ENCODE assay signal across 16 cellular contexts in genomic region chr20:37726321-37726720, GRCh38. TPM values are rescaled to one million over a fixed set of nuclear protein-coding genes. Genes with fewer than 3 reads are reported as not detected.
DNase-seq lines count a peak whose midpoint lies in the region; ATAC-seq and TF ChIP-seq lines count a peak whose summit lies in the region.
"Had no signal": no experiment of that assay in that cellular context is flagged by ENCODE, and none has a peak within 500 bp of the region (broad histone marks: within the 10 kb centered on the region; RNA-seq: fewer than 3 reads in every experiment).

No MANE protein-coding gene starts in this region.

- no peaks in the 10 kb centered on the region for H3K27me3 ChIP-seq in CD4-positive, alpha-beta T cell (ENCODE audit: control insufficient read depth, insufficient read depth, low read length)
- H3K27me3 ChIP-seq: BE2C, MG63 had no signal

- no peak overlapping the region for H3K4me3 ChIP-seq in HEK293 (ENCODE audit: low read depth, low read length)
- H3K4me3 ChIP-seq: MG63 had no signal

- no peaks in the 10 kb centered on the region for H3K36me3 ChIP-seq in HEK293 (ENCODE audit: control insufficient read depth in 2 of 2, insufficient read depth in 1 of 2, low read length in 2 of 2)
- H3K36me3 ChIP-seq: BE2C had no signal

- no peak for DNase-seq in CD4-positive, alpha-beta T cell
- DNase-seq in neural crest cell (ENCODE audit: low read depth, low spot score) (no peak), activated gamma-delta T cell treated with Interleukin-2 at 50 U/mL for 16 hours (no peak)
- DNase-seq: BE2C; Calu3; CD4-positive, alpha-beta memory T cell; MG63; NCI-H1092; NCI-H146; NCI-H2081; NCI-H69; OCI-M1 had no signal

- CTCF ChIA-PET in CD4-positive, alpha-beta T cell (lab: Charles Lee), result no interaction called here
- CTCF ChIA-PET in HEK293 (lab: Yijun Ruan, JAX), result interaction anchor here (1.5 to 1.7 kb wide), 2 partner anchors 9 to 10 kb away, joined by 4 to 6 read pairs; no protein-coding TSS in a partner anchor

- peaks cover 31% of the 10 kb centered on the region for H3K4me1 ChIP-seq in HEK293 (ENCODE audit: control insufficient read depth, insufficient read depth, low read length)

- TF ChIP-seq CTCF in CD4-positive, alpha-beta T cell (IDR thresholded peaks at IDR 0.05), result no peak
- TF ChIP-seq CTCF in HEK293 (tag by site-specific recombination; IDR thresholded peaks at IDR 0.05) (no peak), brain (conservative IDR thresholded peaks at IDR 0.05) (no peak), neural crest cell (conservative IDR thresholded peaks at IDR 0.05) (no peak)

- peaks cover 6% of the 10 kb centered on the region for H3K9me3 Mint-ChIP-seq in CD4-positive, alpha-beta T cell
- H3K9me3 Mint-ChIP-seq in brain, result peaks cover 4 to 8% (median 7%) of the 10 kb centered on the region in 5 experiments
- H3K9me3 Mint-ChIP-seq in neural crest cell, result peaks cover 6% of the 10 kb centered on the region

- H3K4me3 Mint-ChIP-seq in CD4-positive, alpha-beta T cell, result no peak overlapping the region
- H3K4me3 Mint-ChIP-seq in brain (peak overlapping the region in 1 of 5 experiments; percentile 9), neural crest cell (peak overlapping the region; percentile 9)
- H3K4me3 Mint-ChIP-seq: CD4-positive, alpha-beta memory T cell had no signal

- H3K27ac Mint-ChIP-seq in CD4-positive, alpha-beta T cell, result peak overlapping the region; percentile 12
- peak overlapping the region in 4 of 5 experiments; percentile 43 to 87 (median 70) for H3K27ac Mint-ChIP-seq in brain
- H3K27ac Mint-ChIP-seq in neural crest cell (ENCODE audit: unreplicated experiment), result no peak overlapping the region
- H3K27ac Mint-ChIP-seq: CD4-positive, alpha-beta memory T cell had no signal

- no peak overlapping the region for H3K27ac ChIP-seq in CD4-positive, alpha-beta T cell (ENCODE audit: low read depth, low read length)
- H3K27ac ChIP-seq in HEK293 (ENCODE audit: extremely low read depth, low read depth, low read length), result no peak overlapping the region

- no peak for ATAC-seq in CD4-positive, alpha-beta T cell (ENCODE audit: poor library complexity)
- ATAC-seq in HG02970 (IDR thresholded peaks at IDR 0.05; ENCODE audit: low FRiP score, unreplicated experiment), result no peak
- ATAC-seq in HG03095 (IDR thresholded peaks at IDR 0.05; ENCODE audit: unreplicated experiment), result no peak

- POLR2A ChIA-PET in CD4-positive, alpha-beta T cell (lab: Charles Lee), result interaction anchor here (1.0 kb wide), 1 partner anchor 32 kb away, joined by 3 read pairs; no protein-coding TSS in a partner anchor
- POLR2A ChIA-PET in HEK293 (lab: Yijun Ruan, JAX), result interaction anchor here (0.5 kb wide), 1 partner anchor 70 kb away, joined by 3 read pairs; no protein-coding TSS in a partner anchor

- peaks cover 2% of the 10 kb centered on the region for H3K9me3 ChIP-seq in CD4-positive, alpha-beta T cell (ENCODE audit: control insufficient read depth, low read length)
- H3K9me3 ChIP-seq in HEK293 (ENCODE audit: control insufficient read depth, insufficient read depth, low read depth, low read length), result no peaks in the 10 kb centered on the region

- peaks cover 25% of the 10 kb centered on the region for H3K36me3 Mint-ChIP-seq in CD4-positive, alpha-beta T cell (ENCODE audit: low read depth)
- H3K36me3 Mint-ChIP-seq in brain (peaks cover 9% of the 10 kb centered on the region), neural crest cell (ENCODE audit: low read depth) (peaks cover 7% of the 10 kb centered on the region)

- no peaks in the 10 kb centered on the region for H3K27me3 Mint-ChIP-seq in CD4-positive, alpha-beta T cell
- H3K27me3 Mint-ChIP-seq in brain (no peaks in the 10 kb centered on the region), neural crest cell (ENCODE audit: low read depth) (no peaks in the 10 kb centered on the region)
- H3K27me3 Mint-ChIP-seq: CD4-positive, alpha-beta memory T cell had no signal

- intact Hi-C loops in CD4-positive, alpha-beta T cell (cut with DNase I, micrococcal nuclease), result no loop called here

- peaks cover 50% of the 10 kb centered on the region for H3K4me1 Mint-ChIP-seq in CD4-positive, alpha-beta T cell (ENCODE audit: low read depth)
- H3K4me1 Mint-ChIP-seq in brain, result peaks cover 68% of the 10 kb centered on the region
- peaks cover 40% of the 10 kb centered on the region for H3K4me1 Mint-ChIP-seq in neural crest cell

TF ChIP-seq in HEK293, 187 proteins besides CTCF, POLR2A, EP300 and RAD21:
- peak; percentile 72 for TF ChIP-seq PRDM6 (tag by site-specific recombination; IDR thresholded peaks at IDR 0.05)
- no peak for TF ChIP-seq PBX3 (CRISPR knock-in tag; IDR thresholded peaks at IDR 0.05)

RNA-seq across cellular contexts. Expression of gene CTNNBL1, which starts 32.5 kb away (rescaled TPM):
- 10 to 100 TPM; 31.1 to 33.4 TPM for total RNA-seq in CD4-positive, alpha-beta T cell
- 77.5 TPM for polyA plus RNA-seq in brain (ENCODE audit: insufficient read depth, low read depth, low replicate concordance)
- total RNA-seq in neural crest cell, result 87.7 and 94.9 TPM in 2 replicates
